Comparison of ENCODE assay signal across 18 cellular contexts in genomic region chr6:140269766-140270165, GRCh38.
A peak's percentile ranks its signal among the peaks of the same experiment; 100 is the strongest.
DNase-seq lines count a peak whose midpoint lies in the region; ATAC-seq and TF ChIP-seq lines count a peak whose summit lies in the region.
"Had no signal": no experiment of that assay in that cellular context is flagged by ENCODE, and none has a peak within 500 bp of the region (broad histone marks: within the 10 kb centered on the region; RNA-seq: fewer than 3 reads in every experiment).

No MANE protein-coding gene starts in this region.

- WGBS in esophagus muscularis mucosa = 34% methylated on average over 2 of the region's 2 CpGs

- no peak overlapping the region for H3K4me3 ChIP-seq in esophagus muscularis mucosa
- no peak overlapping the region for H3K4me3 ChIP-seq in muscle layer of duodenum (ENCODE audit: low read depth in 1 of 2, low read length in 2 of 2)
- H3K4me3 ChIP-seq in CD8-positive, alpha-beta memory T cell (ENCODE audit: low read length) = no peak overlapping the region
- H3K4me3 ChIP-seq in left lung = no peak overlapping the region
- H3K4me3 ChIP-seq: dorsolateral prefrontal cortex, suprapubic skin had no signal

- H3K27me3 ChIP-seq in esophagus muscularis mucosa (no peaks in the 10 kb centered on the region), muscle layer of duodenum (ENCODE audit: low read depth, low read length) (no peaks in the 10 kb centered on the region), left lung (no peaks in the 10 kb centered on the region)
- no peaks in the 10 kb centered on the region for H3K27me3 ChIP-seq in CD8-positive, alpha-beta memory T cell (ENCODE audit: insufficient read depth, low read length, poor library complexity, severe bottlenecking)
- H3K27me3 ChIP-seq: dorsolateral prefrontal cortex, suprapubic skin had no signal

- TF ChIP-seq POLR2A in esophagus muscularis mucosa (IDR thresholded peaks at IDR 0.05; ENCODE audit: low read depth) = no peak

- intact Hi-C loops in esophagus muscularis mucosa (cut with DNase I) (no loop called here), left lung (cut with DNase I) (no loop called here)

- POLR2A ChIA-PET in CD8-positive, alpha-beta memory T cell (lab: Charles Lee) = no interaction called here

- no peak overlapping the region for H3K4me3 Mint-ChIP-seq in CD8-positive, alpha-beta memory T cell
- no peak overlapping the region for H3K4me3 Mint-ChIP-seq in activated CD8-positive, alpha-beta memory T cell treated with anti-CD3 and anti-CD28 coated beads, Interleukin-2, amount 10 ng/mL, durations not matched to agents 7 days and 5 days
- H3K4me3 Mint-ChIP-seq: activated CD8-positive, alpha-beta T cell treated with anti-CD3 and anti-CD28 coated beads, Interleukin-2, amount 10 ng/mL, durations not matched to agents 7 days and 5 days; T-cell had no signal

- H3K27ac ChIP-seq in esophagus muscularis mucosa (replicated peaks in 1 of 4) = peak overlapping the region; percentile 55 to 74 (median 60)
- peak overlapping the region; percentile 5 for H3K27ac ChIP-seq in muscle layer of duodenum (ENCODE audit: low read length)
- no peak overlapping the region for H3K27ac ChIP-seq in CD8-positive, alpha-beta memory T cell (ENCODE audit: low read depth, low read length)
- no peak overlapping the region for H3K27ac ChIP-seq in left lung
- H3K27ac ChIP-seq: dorsolateral prefrontal cortex, suprapubic skin, WERI-Rb-1 had no signal

- ATAC-seq in left lung = no peak
- no peak for ATAC-seq in activated CD8-positive, alpha-beta memory T cell treated with anti-CD3 and anti-CD28 coated beads, Interleukin-2, amount 10 ng/mL, durations not matched to agents 7 days and 5 days
- ATAC-seq: activated CD8-positive, alpha-beta T cell treated with anti-CD3 and anti-CD28 coated beads, Interleukin-2, amount 10 ng/mL, durations not matched to agents 7 days and 5 days; T-cell had no signal

- TF ChIP-seq CTCF in esophagus muscularis mucosa (IDR thresholded peaks at IDR 0.05) (no peak), left lung (IDR thresholded peaks at IDR 0.05) (no peak)

- no peak overlapping the region for H3K27ac Mint-ChIP-seq in CD8-positive, alpha-beta memory T cell
- no peak overlapping the region for H3K27ac Mint-ChIP-seq in activated CD8-positive, alpha-beta memory T cell treated with anti-CD3 and anti-CD28 coated beads, Interleukin-2, amount 10 ng/mL, durations not matched to agents 7 days and 5 days
- H3K27ac Mint-ChIP-seq: activated CD8-positive, alpha-beta T cell treated with anti-CD3 and anti-CD28 coated beads, Interleukin-2, amount 10 ng/mL, durations not matched to agents 7 days and 5 days; progenitor cell of endocrine pancreas; T-cell had no signal

- H3K36me3 Mint-ChIP-seq in CD8-positive, alpha-beta memory T cell = no peaks in the 10 kb centered on the region
- H3K36me3 Mint-ChIP-seq in activated CD8-positive, alpha-beta memory T cell treated with anti-CD3 and anti-CD28 coated beads, Interleukin-2, amount 10 ng/mL, durations not matched to agents 7 days and 5 days = no peaks in the 10 kb centered on the region
- H3K36me3 Mint-ChIP-seq: T-cell had no signal

- H3K27me3 Mint-ChIP-seq in CD8-positive, alpha-beta memory T cell = peaks cover 0 to 4% of the 10 kb centered on the region in 2 donors
- H3K27me3 Mint-ChIP-seq in activated CD8-positive, alpha-beta memory T cell treated with anti-CD3 and anti-CD28 coated beads, Interleukin-2, amount 10 ng/mL, durations not matched to agents 7 days and 5 days = no peaks in the 10 kb centered on the region
- H3K27me3 Mint-ChIP-seq: progenitor cell of endocrine pancreas, T-cell had no signal

- H3K9me3 Mint-ChIP-seq in CD8-positive, alpha-beta memory T cell = peaks cover 0 to 5% (median 0%) of the 10 kb centered on the region in 5 donors
- H3K9me3 Mint-ChIP-seq in activated CD8-positive, alpha-beta memory T cell treated with anti-CD3 and anti-CD28 coated beads, Interleukin-2, amount 10 ng/mL, durations not matched to agents 7 days and 5 days (ENCODE audit: low read depth) = no peaks in the 10 kb centered on the region
- H3K9me3 Mint-ChIP-seq: T-cell had no signal

- CTCF ChIA-PET in CD8-positive, alpha-beta memory T cell (lab: Charles Lee) = no interaction called here
- CTCF ChIA-PET in activated CD8-positive, alpha-beta memory T cell treated with anti-CD3 and anti-CD28 coated beads, Interleukin-2, amount 10 ng/mL, durations not matched to agents 7 days and 5 days (lab: Charles Lee) = no interaction called here

- H3K9me3 ChIP-seq in esophagus muscularis mucosa (no peaks in the 10 kb centered on the region), muscle layer of duodenum (ENCODE audit: control insufficient read depth in 1 of 2, low read length in 2 of 2) (no peaks in the 10 kb centered on the region), left lung (peaks cover 0 to 3% of the 10 kb centered on the region in 2 donors)
- no peaks in the 10 kb centered on the region for H3K9me3 ChIP-seq in CD8-positive, alpha-beta memory T cell (ENCODE audit: low read length)
- H3K9me3 ChIP-seq: suprapubic skin had no signal

- no peak for TF ChIP-seq EP300 in esophagus muscularis mucosa (IDR thresholded peaks at IDR 0.05)

- H3K4me1 Mint-ChIP-seq in CD8-positive, alpha-beta memory T cell = no peaks in the 10 kb centered on the region
- H3K4me1 Mint-ChIP-seq in activated CD8-positive, alpha-beta memory T cell treated with anti-CD3 and anti-CD28 coated beads, Interleukin-2, amount 10 ng/mL, durations not matched to agents 7 days and 5 days = no peaks in the 10 kb centered on the region
- H3K4me1 Mint-ChIP-seq: T-cell had no signal

- H3K4me1 ChIP-seq in esophagus muscularis mucosa = peaks cover 4 to 34% (median 22%) of the 10 kb centered on the region in 4 donors
- H3K4me1 ChIP-seq in muscle layer of duodenum (ENCODE audit: control insufficient read depth in 1 of 2, insufficient read depth in 2 of 2, low read length in 2 of 2) = no peaks in the 10 kb centered on the region
- no peaks in the 10 kb centered on the region for H3K4me1 ChIP-seq in CD8-positive, alpha-beta memory T cell (ENCODE audit: insufficient read depth, low read length)
- H3K4me1 ChIP-seq in left lung = no peaks in the 10 kb centered on the region
- H3K4me1 ChIP-seq: suprapubic skin had no signal

- DNase-seq in CD1c-positive myeloid dendritic cell (ENCODE audit: extremely low spot score) (peak; percentile 24), RPMI8226 (peak; percentile 15), esophagus muscularis mucosa (ENCODE audit: extremely low spot score) (no peak), left lung (no peak), mucosa of gallbladder (ENCODE audit: low spot score) (no peak)
- DNase-seq in CD8-positive, alpha-beta memory T cell = no peak
- no peak for DNase-seq in activated CD8-positive, alpha-beta memory T cell treated with anti-CD3 and anti-CD28 coated beads, Interleukin-2, amount 10 ng/mL, durations not matched to agents 7 days and 5 days
- DNase-seq: activated CD8-positive, alpha-beta T cell treated with anti-CD3 and anti-CD28 coated beads, Interleukin-2, amount 10 ng/mL, durations not matched to agents 7 days and 5 days; aorta; COR-L47; dorsolateral prefrontal cortex; NCI-H2081; NCI-H69; T-cell; WERI-Rb-1 had no signal

- H3K36me3 ChIP-seq in esophagus muscularis mucosa = no peaks in the 10 kb centered on the region
- no peaks in the 10 kb centered on the region for H3K36me3 ChIP-seq in muscle layer of duodenum (ENCODE audit: control insufficient read depth in 1 of 2, insufficient read depth in 2 of 2, low read length in 2 of 2)
- H3K36me3 ChIP-seq in CD8-positive, alpha-beta memory T cell (ENCODE audit: insufficient read depth, low read length) = no peaks in the 10 kb centered on the region
- H3K36me3 ChIP-seq in left lung = no peaks in the 10 kb centered on the region
- H3K36me3 ChIP-seq: suprapubic skin, WERI-Rb-1 had no signal

Comparison
In these comparisons a context has a peak if more than half of its experiments do, and no peak if none do; other contexts are left out.
1. DNase-seq: peak in CD1c-positive myeloid dendritic cell (single experiment) and RPMI8226 (single experiment); none in esophagus muscularis mucosa (single experiment), CD8-positive, alpha-beta memory T cell (0 of 5), left lung (0 of 2), mucosa of gallbladder (single experiment) and activated CD8-positive, alpha-beta memory T cell treated with anti-CD3 and anti-CD28 coated beads, Interleukin-2, amount 10 ng/mL, durations not matched to agents 7 days and 5 days (single experiment).
2. H3K27ac ChIP-seq: peak in esophagus muscularis mucosa (4 of 4) and muscle layer of duodenum (single experiment); none in CD8-positive, alpha-beta memory T cell (single experiment) and left lung (0 of 2).